Comparison of ENCODE assay signal across 1 cellular context in the genomic region with DNA sequence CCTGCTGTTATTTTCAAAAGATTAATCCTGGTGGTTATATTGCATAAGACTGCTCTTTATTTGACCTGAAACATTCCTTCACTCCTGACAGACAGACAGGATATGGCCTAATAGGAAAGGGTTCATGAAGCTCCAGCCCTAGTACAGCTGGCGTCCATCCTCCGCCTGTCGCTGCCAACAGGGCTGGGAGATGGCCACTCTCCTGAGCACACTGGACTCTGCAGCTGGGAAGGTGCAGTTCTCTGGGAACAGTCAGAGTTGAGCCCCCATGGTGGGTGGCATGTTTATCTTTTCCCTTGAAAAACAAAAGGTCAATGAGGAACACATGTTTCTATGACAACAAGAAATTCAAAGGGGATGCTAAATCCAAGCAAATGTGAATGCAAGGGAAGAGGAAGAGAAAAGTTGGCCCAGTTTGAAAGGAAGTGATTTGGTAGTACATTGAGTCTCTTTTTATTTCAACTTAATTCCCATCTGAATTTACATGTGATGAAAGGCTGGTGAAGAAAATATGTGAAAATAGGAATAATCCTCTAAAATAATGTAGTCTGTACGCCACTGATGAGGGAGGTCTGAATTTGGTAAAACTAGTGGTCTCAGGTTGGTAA.
TF ChIP-seq lines count a peak whose summit lies in the region.

No MANE protein-coding gene starts in this region.

TF ChIP-seq in SK-N-SH, 30 proteins besides CTCF, POLR2A, EP300 and RAD21 (continued from another document):
- TF ChIP-seq, protein P1, sequence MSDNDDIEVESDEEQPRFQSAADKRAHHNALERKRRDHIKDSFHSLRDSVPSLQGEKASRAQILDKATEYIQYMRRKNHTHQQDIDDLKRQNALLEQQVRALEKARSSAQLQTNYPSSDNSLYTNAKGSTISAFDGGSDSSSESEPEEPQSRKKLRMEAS (IDR thresholded peaks at IDR 0.05; ENCODE audit: low read depth), result no peak
- TF ChIP-seq RCOR1 (IDR thresholded peaks at IDR 0.05; ENCODE audit: low read length), result no peak
- TF ChIP-seq, protein P2, sequence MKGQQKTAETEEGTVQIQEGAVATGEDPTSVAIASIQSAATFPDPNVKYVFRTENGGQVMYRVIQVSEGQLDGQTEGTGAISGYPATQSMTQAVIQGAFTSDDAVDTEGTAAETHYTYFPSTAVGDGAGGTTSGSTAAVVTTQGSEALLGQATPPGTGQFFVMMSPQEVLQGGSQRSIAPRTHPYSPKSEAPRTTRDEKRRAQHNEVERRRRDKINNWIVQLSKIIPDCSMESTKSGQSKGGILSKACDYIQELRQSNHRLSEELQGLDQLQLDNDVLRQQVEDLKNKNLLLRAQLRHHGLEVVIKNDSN (IDR thresholded peaks at IDR 0.05; ENCODE audit: borderline replicate concordance, low read depth), result no peak
